Comparison of ENCODE assay signal across 9 cellular contexts in genomic region chr1:24503870-24504523, GRCh38. TPM values are rescaled to one million over a fixed set of nuclear protein-coding genes. Genes with fewer than 3 reads are reported as not detected.
DNase-seq lines count a peak whose midpoint lies in the region; ATAC-seq and TF ChIP-seq lines count a peak whose summit lies in the region.
"Had no signal": no experiment of that assay in that cellular context is flagged by ENCODE, and none has a peak within 500 bp of the region (broad histone marks: within the 10 kb centered on the region; RNA-seq: fewer than 3 reads in every experiment).

No MANE protein-coding gene starts in this region.

- H2AFZ ChIP-seq in KMS-11 (ENCODE audit: low read depth) = peak overlapping the region; percentile 79; the same call in 1 of the 2 replicates

- H3K4me1 ChIP-seq in KMS-11 (ENCODE audit: low read depth, poor library complexity, severe bottlenecking) (peaks cover 23% of the 10 kb centered on the region), muscle layer of colon (ENCODE audit: insufficient read depth, low read length) (peaks cover 9% of the 10 kb centered on the region), tibial artery (peaks cover 0 to 20% (median 10%) of the 10 kb centered on the region in 4 donors)

- H3K4me1 Mint-ChIP-seq in brain = peaks cover 20% of the 10 kb centered on the region

- no peak for DNase-seq in tibial artery
- DNase-seq: DND-41 had no signal

- no peaks in the 10 kb centered on the region for H3K79me2 ChIP-seq in KMS-11 (ENCODE audit: insufficient read depth, low read depth)

- H3K27ac ChIP-seq in 22Rv1 (peak overlapping the region; percentile 67), KMS-11 (no peak overlapping the region), muscle layer of colon (ENCODE audit: low read depth, low read length) (no peak overlapping the region), tibial artery (no peak overlapping the region)

- peak overlapping the region; percentile 90 to 96 (median 93) for H3K4me3 Mint-ChIP-seq in brain

- H3K4me3 ChIP-seq in KMS-11 (IDR thresholded peaks at IDR 0.05; ENCODE audit: insufficient read depth, low read depth, low read length) = no peak overlapping the region
- H3K4me3 ChIP-seq in muscle layer of colon (ENCODE audit: low read depth in 1 of 2, low read length in 2 of 2) = peak overlapping the region in 1 of 2 donors; percentile 53
- H3K4me3 ChIP-seq in tibial artery = peak overlapping the region in 1 of 2 donors; percentile 70

- H3K27me3 Mint-ChIP-seq in brain = peaks cover 74% of the 10 kb centered on the region

- H3K36me3 ChIP-seq in KMS-11 (ENCODE audit: insufficient read depth) = no peaks in the 10 kb centered on the region
- H3K36me3 ChIP-seq in muscle layer of colon (ENCODE audit: insufficient read depth, low read length) = no peaks in the 10 kb centered on the region
- no peaks in the 10 kb centered on the region for H3K36me3 ChIP-seq in tibial artery

- H3K27me3 ChIP-seq in KMS-11 (ENCODE audit: insufficient read depth, low read depth) (no peaks in the 10 kb centered on the region), muscle layer of colon (ENCODE audit: control insufficient read depth in 1 of 2, insufficient read depth in 2 of 2, low read length in 2 of 2) (no peaks in the 10 kb centered on the region), tibial artery (peaks cover 0 to 38% of the 10 kb centered on the region in 2 donors)

- ATAC-seq in GM19397 (IDR thresholded peaks at IDR 0.05; ENCODE audit: unreplicated experiment) (no peak), HG03175 (IDR thresholded peaks at IDR 0.05; ENCODE audit: unreplicated experiment) (no peak), HG02884 (IDR thresholded peaks at IDR 0.05; ENCODE audit: unreplicated experiment) (no peak)

- H3K9me3 ChIP-seq in muscle layer of colon (ENCODE audit: low read length) (no peaks in the 10 kb centered on the region), tibial artery (no peaks in the 10 kb centered on the region)

- peaks cover 0 to 3% (median 0%) of the 10 kb centered on the region in 5 experiments for H3K9me3 Mint-ChIP-seq in brain

- H3K9ac ChIP-seq in KMS-11 (peak overlapping the region; percentile 41; the same call in 1 of the 2 replicates), muscle layer of colon (ENCODE audit: low read length) (peak overlapping the region; percentile 17)

- no peaks in the 10 kb centered on the region for H3K36me3 Mint-ChIP-seq in brain

- no peaks in the 10 kb centered on the region for H4K20me1 ChIP-seq in KMS-11 (ENCODE audit: insufficient read depth)

- H3K4me2 ChIP-seq in KMS-11 = peak overlapping the region; percentile 80

- TF ChIP-seq CTCF in 22Rv1 (IDR thresholded peaks at IDR 0.05) (no peak), KMS-11 (conservative IDR thresholded peaks at IDR 0.05; ENCODE audit: low read depth, low read length) (no peak), brain (conservative IDR thresholded peaks at IDR 0.05) (no peak), tibial artery (IDR thresholded peaks at IDR 0.05) (no peak)

- H3K27ac Mint-ChIP-seq in brain = peak overlapping the region in 2 of 5 experiments; percentile 65 to 85

- intact Hi-C loops in tibial artery (cut with DNase I; ENCODE audit: low total_unique reads) = no loop called here

RNA-seq across cellular contexts. Expression of gene RCAN3, which starts 1.4 kb away (rescaled TPM):
- 18.4 TPM for polyA plus RNA-seq in brain (ENCODE audit: insufficient read depth, low read depth, low replicate concordance)

RNA-seq across cellular contexts. Expression of gene NCMAP, which starts 51.9 kb away (rescaled TPM):
- 0.10 TPM for polyA plus RNA-seq in brain (ENCODE audit: insufficient read depth, low read depth, low replicate concordance)
